In the genomic region with DNA sequence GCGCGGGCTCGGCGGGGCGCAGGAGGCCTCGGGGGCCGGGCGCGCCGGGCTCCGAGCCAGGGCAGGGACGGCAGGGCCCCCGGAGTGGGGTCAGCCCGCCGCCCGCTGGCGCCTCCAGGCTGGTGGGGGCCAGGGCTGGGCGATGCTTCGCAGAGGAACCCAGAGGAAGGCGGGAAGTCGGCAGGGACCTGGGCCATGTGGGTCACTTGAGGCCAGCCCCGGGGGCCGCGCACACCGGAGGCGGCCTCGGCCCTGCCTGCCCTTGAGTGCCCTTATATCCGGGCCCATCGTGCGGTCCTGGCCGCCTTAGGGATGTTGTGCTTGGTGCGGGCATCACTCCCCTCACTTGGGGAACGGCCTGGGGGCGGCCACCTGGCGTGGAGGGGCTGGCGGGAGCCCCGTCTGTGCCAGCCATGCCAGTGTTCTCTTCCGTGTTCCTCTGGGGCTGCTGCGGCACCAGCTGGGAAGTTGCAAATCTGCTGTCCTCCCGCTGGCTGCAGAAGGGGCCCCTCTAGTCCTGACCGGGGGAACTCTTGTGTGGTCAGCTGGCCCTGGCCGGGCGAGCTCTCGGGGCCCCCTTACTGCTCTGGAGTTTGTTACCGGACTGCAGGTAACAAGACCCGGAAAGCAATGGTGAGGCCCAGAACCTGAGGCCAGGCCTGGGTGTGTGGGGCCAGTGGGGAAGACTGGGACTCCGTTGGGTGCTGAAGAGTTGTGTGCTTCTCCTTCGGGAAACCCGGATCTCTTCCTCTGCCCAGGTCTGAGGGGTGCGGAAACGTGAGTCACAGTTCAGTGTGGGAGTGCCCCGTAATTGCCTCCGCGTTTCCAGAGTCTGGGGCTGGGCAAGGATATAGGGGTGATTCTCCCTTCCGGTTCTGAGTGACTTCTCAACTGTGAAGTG, we compare ENCODE assay signal across 2 cellular contexts.
TF ChIP-seq lines count a peak whose summit lies in the region.

No MANE protein-coding gene starts in this region.

TF ChIP-seq in K562, 482 proteins besides CTCF, POLR2A, EP300 and RAD21 (continued from another document and continues in another):
- TF ChIP-seq CUX1 (CRISPR knock-in tag; IDR thresholded peaks at IDR 0.05), result no peak
- no peak for TF ChIP-seq POLR3A (IDR thresholded peaks at IDR 0.05; ENCODE audit: borderline replicate concordance, extremely low read depth, insufficient read depth, insufficient read length)
- peak; percentile 59; the same call in 1 of the 2 replicates for TF ChIP-seq ZBED1 (IDR thresholded peaks at IDR 0.05)
- TF ChIP-seq ZEB2 (IDR thresholded peaks at IDR 0.05), result no peak
- no peak for TF ChIP-seq HNRNPK (IDR thresholded peaks at IDR 0.05; ENCODE audit: low read depth, low read length, poor library complexity, severe bottlenecking)
- TF ChIP-seq ZBTB8A (IDR thresholded peaks at IDR 0.05; ENCODE audit: partially characterized antibody), result no peak
- TF ChIP-seq HNRNPH1 (optimal IDR thresholded peaks at IDR 0.05; ENCODE audit: low read depth, low read length), result no peak
- TF ChIP-seq CEBPG (CRISPR knock-in tag; IDR thresholded peaks at IDR 0.05), result no peak
- no peak for TF ChIP-seq CEBPG (tag; conservative IDR thresholded peaks at IDR 0.05 in 1 of 2, IDR thresholded peaks at IDR 0.05 in 1 of 2)
- TF ChIP-seq, protein P1, sequence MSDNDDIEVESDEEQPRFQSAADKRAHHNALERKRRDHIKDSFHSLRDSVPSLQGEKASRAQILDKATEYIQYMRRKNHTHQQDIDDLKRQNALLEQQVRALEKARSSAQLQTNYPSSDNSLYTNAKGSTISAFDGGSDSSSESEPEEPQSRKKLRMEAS (CRISPR knock-in tag; IDR thresholded peaks at IDR 0.05), result peak; percentile 52
- 0 out of 4 replicates have a peak, but pooled peaks of 1 of the 2 experiments have one; percentile 12 for TF ChIP-seq TEAD1 (CRISPR knock-in tag; IDR thresholded peaks at IDR 0.05)
- TF ChIP-seq PATZ1 (CRISPR knock-in tag; IDR thresholded peaks at IDR 0.05; ENCODE audit: borderline replicate concordance), result no peak
- TF ChIP-seq SRSF7 (optimal IDR thresholded peaks at IDR 0.05; ENCODE audit: low read depth, low read length), result no peak
- no peak for TF ChIP-seq ZNF696 (CRISPR knock-in tag; conservative IDR thresholded peaks at IDR 0.05)
- no peak for TF ChIP-seq PHB2 (IDR thresholded peaks at IDR 0.05; ENCODE audit: low read depth)
- TF ChIP-seq NFYB (IDR thresholded peaks at IDR 0.05; ENCODE audit: extremely low read depth, insufficient read length), result no peak
- TF ChIP-seq CXXC5 (CRISPR knock-in tag; IDR thresholded peaks at IDR 0.05), result peak; percentile 19; the same call in 1 of the 2 replicates
- no peak for TF ChIP-seq ZNF239 (CRISPR knock-in tag; IDR thresholded peaks at IDR 0.05)
- no peak for TF ChIP-seq C11orf30 (IDR thresholded peaks at IDR 0.05; ENCODE audit: low read depth)
- TF ChIP-seq HMGXB4 (CRISPR knock-in tag; IDR thresholded peaks at IDR 0.05), result no peak
- no peak for TF ChIP-seq DACH1 (IDR thresholded peaks at IDR 0.05; ENCODE audit: partially characterized antibody)

TF ChIP-seq in HepG2, 621 proteins besides CTCF, POLR2A, EP300 and RAD21 (continued from another document):
- TF ChIP-seq ZNF431 (CRISPR knock-in tag; IDR thresholded peaks at IDR 0.05; ENCODE audit: borderline replicate concordance, low read depth), result 0 out of 2 replicates have a peak, but pooled peaks have one; percentile 36
- no peak for TF ChIP-seq REL (CRISPR knock-in tag; conservative IDR thresholded peaks at IDR 0.05)
- TF ChIP-seq ZNF883 (CRISPR knock-in tag; IDR thresholded peaks at IDR 0.05; ENCODE audit: not compliant biosample characterization), result peak; percentile 16
- peak; percentile 83; the same call in 1 of the 2 replicates for TF ChIP-seq ZNF616 (CRISPR knock-in tag; IDR thresholded peaks at IDR 0.05; ENCODE audit: low read depth)
- TF ChIP-seq, protein P1 (IDR thresholded peaks at IDR 0.05), result peak; percentile 65; the same call in 1 of the 2 replicates
- TF ChIP-seq ZFP36L1 (CRISPR knock-in tag; IDR thresholded peaks at IDR 0.05), result 0 out of 2 replicates have a peak, but pooled peaks have one; percentile 30
- TF ChIP-seq ZC3H4 (CRISPR knock-in tag; IDR thresholded peaks at IDR 0.05; ENCODE audit: borderline replicate concordance), result no peak
- TF ChIP-seq, protein P2, sequence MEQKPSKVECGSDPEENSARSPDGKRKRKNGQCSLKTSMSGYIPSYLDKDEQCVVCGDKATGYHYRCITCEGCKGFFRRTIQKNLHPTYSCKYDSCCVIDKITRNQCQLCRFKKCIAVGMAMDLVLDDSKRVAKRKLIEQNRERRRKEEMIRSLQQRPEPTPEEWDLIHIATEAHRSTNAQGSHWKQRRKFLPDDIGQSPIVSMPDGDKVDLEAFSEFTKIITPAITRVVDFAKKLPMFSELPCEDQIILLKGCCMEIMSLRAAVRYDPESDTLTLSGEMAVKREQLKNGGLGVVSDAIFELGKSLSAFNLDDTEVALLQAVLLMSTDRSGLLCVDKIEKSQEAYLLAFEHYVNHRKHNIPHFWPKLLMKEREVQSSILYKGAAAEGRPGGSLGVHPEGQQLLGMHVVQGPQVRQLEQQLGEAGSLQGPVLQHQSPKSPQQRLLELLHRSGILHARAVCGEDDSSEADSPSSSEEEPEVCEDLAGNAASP (CRISPR knock-in tag; IDR thresholded peaks at IDR 0.05; ENCODE audit: borderline replicate concordance), result peak; percentile 54; the same call in 1 of the 2 replicates
- TF ChIP-seq HNRNPLL (IDR thresholded peaks at IDR 0.05; ENCODE audit: low read depth, low read length, poor library complexity, severe bottlenecking), result peak; percentile 93
- no peak for TF ChIP-seq CCDC6 (CRISPR knock-in tag; IDR thresholded peaks at IDR 0.05)
- TF ChIP-seq, protein P3, sequence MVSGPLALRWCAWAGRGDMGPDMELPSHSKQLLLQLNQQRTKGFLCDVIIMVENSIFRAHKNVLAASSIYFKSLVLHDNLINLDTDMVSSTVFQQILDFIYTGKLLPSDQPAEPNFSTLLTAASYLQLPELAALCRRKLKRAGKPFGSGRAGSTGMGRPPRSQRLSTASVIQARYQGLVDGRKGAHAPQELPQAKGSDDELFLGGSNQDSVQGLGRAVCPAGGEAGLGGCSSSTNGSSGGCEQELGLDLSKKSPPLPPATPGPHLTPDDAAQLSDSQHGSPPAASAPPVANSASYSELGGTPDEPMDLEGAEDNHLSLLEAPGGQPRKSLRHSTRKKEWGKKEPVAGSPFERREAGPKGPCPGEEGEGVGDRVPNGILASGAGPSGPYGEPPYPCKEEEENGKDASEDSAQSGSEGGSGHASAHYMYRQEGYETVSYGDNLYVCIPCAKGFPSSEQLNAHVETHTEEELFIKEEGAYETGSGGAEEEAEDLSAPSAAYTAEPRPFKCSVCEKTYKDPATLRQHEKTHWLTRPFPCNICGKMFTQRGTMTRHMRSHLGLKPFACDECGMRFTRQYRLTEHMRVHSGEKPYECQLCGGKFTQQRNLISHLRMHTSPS (CRISPR knock-in tag; IDR thresholded peaks at IDR 0.05; ENCODE audit: low read depth), result peak; percentile 50; the same call in 1 of the 2 replicates
- TF ChIP-seq, protein P4, sequence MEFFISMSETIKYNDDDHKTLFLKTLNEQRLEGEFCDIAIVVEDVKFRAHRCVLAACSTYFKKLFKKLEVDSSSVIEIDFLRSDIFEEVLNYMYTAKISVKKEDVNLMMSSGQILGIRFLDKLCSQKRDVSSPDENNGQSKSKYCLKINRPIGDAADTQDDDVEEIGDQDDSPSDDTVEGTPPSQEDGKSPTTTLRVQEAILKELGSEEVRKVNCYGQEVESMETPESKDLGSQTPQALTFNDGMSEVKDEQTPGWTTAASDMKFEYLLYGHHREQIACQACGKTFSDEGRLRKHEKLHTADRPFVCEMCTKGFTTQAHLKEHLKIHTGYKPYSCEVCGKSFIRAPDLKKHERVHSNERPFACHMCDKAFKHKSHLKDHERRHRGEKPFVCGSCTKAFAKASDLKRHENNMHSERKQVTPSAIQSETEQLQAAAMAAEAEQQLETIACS (CRISPR knock-in tag; IDR thresholded peaks at IDR 0.05), result 0 out of 2 replicates have a peak, but pooled peaks have one; percentile 17
- TF ChIP-seq SIN3A (IDR thresholded peaks at IDR 0.05; ENCODE audit: borderline replicate concordance, low read depth, low read length), result peak; percentile 19; the same call in 1 of the 2 replicates
- 0 out of 2 replicates have a peak, but pooled peaks have one; percentile 36 for TF ChIP-seq ZBTB7B (CRISPR knock-in tag; IDR thresholded peaks at IDR 0.05)
- TF ChIP-seq ZSCAN31 (CRISPR knock-in tag; IDR thresholded peaks at IDR 0.05; ENCODE audit: low read depth), result 0 out of 2 replicates have a peak, but pooled peaks have one; percentile 67
- peak; percentile 91; the same call in 1 of the 2 replicates for TF ChIP-seq NAIF1 (CRISPR knock-in tag; IDR thresholded peaks at IDR 0.05; ENCODE audit: borderline replicate concordance)
- TF ChIP-seq, protein P5, sequence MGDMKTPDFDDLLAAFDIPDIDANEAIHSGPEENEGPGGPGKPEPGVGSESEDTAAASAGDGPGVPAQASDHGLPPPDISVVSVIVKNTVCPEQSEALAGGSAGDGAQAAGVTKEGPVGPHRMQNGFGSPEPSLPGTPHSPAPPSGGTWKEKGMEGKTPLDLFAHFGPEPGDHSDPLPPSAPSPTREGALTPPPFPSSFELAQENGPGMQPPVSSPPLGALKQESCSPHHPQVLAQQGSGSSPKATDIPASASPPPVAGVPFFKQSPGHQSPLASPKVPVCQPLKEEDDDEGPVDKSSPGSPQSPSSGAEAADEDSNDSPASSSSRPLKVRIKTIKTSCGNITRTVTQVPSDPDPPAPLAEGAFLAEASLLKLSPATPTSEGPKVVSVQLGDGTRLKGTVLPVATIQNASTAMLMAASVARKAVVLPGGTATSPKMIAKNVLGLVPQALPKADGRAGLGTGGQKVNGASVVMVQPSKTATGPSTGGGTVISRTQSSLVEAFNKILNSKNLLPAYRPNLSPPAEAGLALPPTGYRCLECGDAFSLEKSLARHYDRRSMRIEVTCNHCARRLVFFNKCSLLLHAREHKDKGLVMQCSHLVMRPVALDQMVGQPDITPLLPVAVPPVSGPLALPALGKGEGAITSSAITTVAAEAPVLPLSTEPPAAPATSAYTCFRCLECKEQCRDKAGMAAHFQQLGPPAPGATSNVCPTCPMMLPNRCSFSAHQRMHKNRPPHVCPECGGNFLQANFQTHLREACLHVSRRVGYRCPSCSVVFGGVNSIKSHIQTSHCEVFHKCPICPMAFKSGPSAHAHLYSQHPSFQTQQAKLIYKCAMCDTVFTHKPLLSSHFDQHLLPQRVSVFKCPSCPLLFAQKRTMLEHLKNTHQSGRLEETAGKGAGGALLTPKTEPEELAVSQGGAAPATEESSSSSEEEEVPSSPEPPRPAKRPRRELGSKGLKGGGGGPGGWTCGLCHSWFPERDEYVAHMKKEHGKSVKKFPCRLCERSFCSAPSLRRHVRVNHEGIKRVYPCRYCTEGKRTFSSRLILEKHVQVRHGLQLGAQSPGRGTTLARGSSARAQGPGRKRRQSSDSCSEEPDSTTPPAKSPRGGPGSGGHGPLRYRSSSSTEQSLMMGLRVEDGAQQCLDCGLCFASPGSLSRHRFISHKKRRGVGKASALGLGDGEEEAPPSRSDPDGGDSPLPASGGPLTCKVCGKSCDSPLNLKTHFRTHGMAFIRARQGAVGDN (CRISPR knock-in tag; IDR thresholded peaks at IDR 0.05), result peak; percentile 71
- no peak for TF ChIP-seq NBN (conservative IDR thresholded peaks at IDR 0.05)
- peak; percentile 46 for TF ChIP-seq ZFY (CRISPR knock-in tag; IDR thresholded peaks at IDR 0.05)
- TF ChIP-seq, protein P6, sequence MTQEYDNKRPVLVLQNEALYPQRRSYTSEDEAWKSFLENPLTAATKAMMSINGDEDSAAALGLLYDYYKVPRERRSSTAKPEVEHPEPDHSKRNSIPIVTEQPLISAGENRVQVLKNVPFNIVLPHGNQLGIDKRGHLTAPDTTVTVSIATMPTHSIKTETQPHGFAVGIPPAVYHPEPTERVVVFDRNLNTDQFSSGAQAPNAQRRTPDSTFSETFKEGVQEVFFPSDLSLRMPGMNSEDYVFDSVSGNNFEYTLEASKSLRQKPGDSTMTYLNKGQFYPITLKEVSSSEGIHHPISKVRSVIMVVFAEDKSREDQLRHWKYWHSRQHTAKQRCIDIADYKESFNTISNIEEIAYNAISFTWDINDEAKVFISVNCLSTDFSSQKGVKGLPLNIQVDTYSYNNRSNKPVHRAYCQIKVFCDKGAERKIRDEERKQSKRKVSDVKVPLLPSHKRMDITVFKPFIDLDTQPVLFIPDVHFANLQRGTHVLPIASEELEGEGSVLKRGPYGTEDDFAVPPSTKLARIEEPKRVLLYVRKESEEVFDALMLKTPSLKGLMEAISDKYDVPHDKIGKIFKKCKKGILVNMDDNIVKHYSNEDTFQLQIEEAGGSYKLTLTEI (CRISPR knock-in tag; conservative IDR thresholded peaks at IDR 0.05), result no peak
- 0 out of 2 replicates have a peak, but pooled peaks have one; percentile 13 for TF ChIP-seq HOXA3 (CRISPR knock-in tag; IDR thresholded peaks at IDR 0.05)
- TF ChIP-seq, protein P7, sequence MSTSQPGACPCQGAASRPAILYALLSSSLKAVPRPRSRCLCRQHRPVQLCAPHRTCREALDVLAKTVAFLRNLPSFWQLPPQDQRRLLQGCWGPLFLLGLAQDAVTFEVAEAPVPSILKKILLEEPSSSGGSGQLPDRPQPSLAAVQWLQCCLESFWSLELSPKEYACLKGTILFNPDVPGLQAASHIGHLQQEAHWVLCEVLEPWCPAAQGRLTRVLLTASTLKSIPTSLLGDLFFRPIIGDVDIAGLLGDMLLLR (CRISPR knock-in tag; IDR thresholded peaks at IDR 0.05), result no peak
- no peak; the same call in none of the 2 replicates for TF ChIP-seq ZNF143 (CRISPR knock-in tag; IDR thresholded peaks at IDR 0.05)
- peak; percentile 16 for TF ChIP-seq RBM39 (IDR thresholded peaks at IDR 0.05; ENCODE audit: low read depth, low read length, poor library complexity, severe bottlenecking)
- peak; percentile 27; the same call in 1 of the 2 replicates for TF ChIP-seq ZNF335 (CRISPR knock-in tag; IDR thresholded peaks at IDR 0.05)
- TF ChIP-seq THAP11 (CRISPR knock-in tag; IDR thresholded peaks at IDR 0.05), result peak; percentile 57; the same call in 1 of the 2 replicates
- peak; percentile 78 for TF ChIP-seq HNRNPL (IDR thresholded peaks at IDR 0.05; ENCODE audit: low read depth, low read length)
- TF ChIP-seq XRCC5 (optimal IDR thresholded peaks at IDR 0.05; ENCODE audit: low read length), result peak; percentile 31
- TF ChIP-seq ZNF562 (CRISPR knock-in tag; IDR thresholded peaks at IDR 0.05; ENCODE audit: borderline replicate concordance), result no peak
- peak; percentile 57; the same call in 1 of the 2 replicates for TF ChIP-seq HOXA5 (CRISPR knock-in tag; IDR thresholded peaks at IDR 0.05)
